Comparison of ENCODE assay signal across 8 cellular contexts in genomic region chr1:236143104-236143948, GRCh38. TPM values are rescaled to one million over a fixed set of nuclear protein-coding genes. Genes with fewer than 3 reads are reported as not detected.
DNase-seq lines count a peak whose midpoint lies in the region; ATAC-seq and TF ChIP-seq lines count a peak whose summit lies in the region.

No MANE protein-coding gene starts in this region.

- 21 to 26% methylated on average over 27 to 39 of the region's 39 CpGs for whole genome bisulfite sequencing in endodermal cell (ENCODE audit: insufficient coverage in 1 of 2, insufficient read length in 1 of 2), 2 experiments
- 22% methylated on average over 26 of the region's 39 CpGs for WGBS in suprapubic skin

- CTCF ChIA-PET in activated B cell treated with CpG ODN at 0.5 μM for 24 hours (lab: Charles Lee): interaction anchor here (0.6 kb wide), 1 partner anchor 142 kb away, joined by 4 read pairs; no protein-coding TSS in a partner anchor

- H3K4me1 Mint-ChIP-seq in activated B cell treated with CpG ODN at 0.5 μM for 24 hours: peaks cover 29% of the 10 kb centered on the region
- peaks cover 15% of the 10 kb centered on the region for H3K4me1 Mint-ChIP-seq in endodermal cell

- no peak for TF ChIP-seq EP300 in suprapubic skin (IDR thresholded peaks at IDR 0.05)

- peak overlapping the region; percentile 84 for H3K4me3 ChIP-seq in endodermal cell (ENCODE audit: low read length)
- H3K4me3 ChIP-seq in mucosa of descending colon: peak overlapping the region; percentile 36
- peak overlapping the region; percentile 97 for H3K4me3 ChIP-seq in suprapubic skin

- intact Hi-C loops in activated B cell treated with CpG ODN at 0.5 μM for 24 hours (cut with micrococcal nuclease) (loop anchor here (1.0 to 10.0 kb wide), 6 partner anchors 74 to 1539 kb away; partner anchors contain the start of genes MTR and NID1), mucosa of descending colon (cut with DNase I, micrococcal nuclease) (no loop called here)

- peak overlapping the region; percentile 96 for H3K4me3 Mint-ChIP-seq in activated B cell treated with CpG ODN at 0.5 μM for 24 hours
- H3K4me3 Mint-ChIP-seq in endodermal cell: peak overlapping the region; percentile 79

- H3K36me3 ChIP-seq in endodermal cell (ENCODE audit: control insufficient read depth, insufficient read depth, low read length): no peaks in the 10 kb centered on the region
- H3K36me3 ChIP-seq in mucosa of descending colon (ENCODE audit: low read depth): no peaks in the 10 kb centered on the region
- no peaks in the 10 kb centered on the region for H3K36me3 ChIP-seq in suprapubic skin

- peak overlapping the region; percentile 89 for H3K27ac Mint-ChIP-seq in activated B cell treated with CpG ODN at 0.5 μM for 24 hours
- H3K27ac Mint-ChIP-seq in endodermal cell: no peak overlapping the region

- peak overlapping the region; percentile 44 for H3K9ac ChIP-seq in endodermal cell (ENCODE audit: extremely low read depth, low read length, poor library complexity, severe bottlenecking)

- H3K27me3 Mint-ChIP-seq in activated B cell treated with CpG ODN at 0.5 μM for 24 hours (peaks cover 33% of the 10 kb centered on the region), endodermal cell (ENCODE audit: insufficient read depth) (peaks cover 90% of the 10 kb centered on the region)

- TF ChIP-seq POLR2A in suprapubic skin (IDR thresholded peaks at IDR 0.05): no peak

- peaks cover 69% of the 10 kb centered on the region for H3K27me3 ChIP-seq in endodermal cell (ENCODE audit: control insufficient read depth, insufficient read depth, low read length, poor library complexity, severe bottlenecking)
- no peaks in the 10 kb centered on the region for H3K27me3 ChIP-seq in suprapubic skin

- H3K9me3 ChIP-seq in endodermal cell (ENCODE audit: control insufficient read depth, low read length): no peaks in the 10 kb centered on the region
- no peaks in the 10 kb centered on the region for H3K9me3 ChIP-seq in mucosa of descending colon
- H3K9me3 ChIP-seq in suprapubic skin: no peaks in the 10 kb centered on the region

- peaks cover 6% of the 10 kb centered on the region for H3K36me3 Mint-ChIP-seq in activated B cell treated with CpG ODN at 0.5 μM for 24 hours (ENCODE audit: low read depth)
- no peaks in the 10 kb centered on the region for H3K36me3 Mint-ChIP-seq in endodermal cell (ENCODE audit: low read depth)

- no peaks in the 10 kb centered on the region for H3K9me3 Mint-ChIP-seq in activated B cell treated with CpG ODN at 0.5 μM for 24 hours
- H3K9me3 Mint-ChIP-seq in endodermal cell: no peaks in the 10 kb centered on the region

- H3K4me1 ChIP-seq in endodermal cell (ENCODE audit: control insufficient read depth, insufficient read depth, low read length) (peaks cover 3% of the 10 kb centered on the region), mucosa of descending colon (ENCODE audit: low read depth) (peaks cover 11% of the 10 kb centered on the region), suprapubic skin (peaks cover 61% of the 10 kb centered on the region)

- POLR2A ChIA-PET in activated B cell treated with CpG ODN at 0.5 μM for 24 hours (lab: Charles Lee): interaction anchor here (1.1 to 3.9 kb wide), 3 partner anchors 12 to 138 kb away, joined by 4 to 33 read pairs (median 9); partner anchors contain the start of gene ERO1B

- peak; percentile 88 for DNase-seq in AG20443 (ENCODE audit: low spot score)
- peak; percentile 38 for DNase-seq in GM19238 (ENCODE audit: insufficient read length, low spot score)
- no peak for DNase-seq in activated B cell treated with CpG ODN at 0.5 μM for 24 hours
- DNase-seq in endodermal cell: peak; percentile 61
- no peak for DNase-seq in mucosa of descending colon
- DNase-seq in suprapubic skin (ENCODE audit: low spot score in 2 of 2): no peak
- no peak for DNase-seq in NCI-H2029 (lab: John Stamatoyannopoulos, UW)

- H3K27ac ChIP-seq in endodermal cell (ENCODE audit: low read depth, low read length): no peak overlapping the region
- H3K27ac ChIP-seq in suprapubic skin: peak overlapping the region; percentile 83

- ATAC-seq in HG03439 (IDR thresholded peaks at IDR 0.05; ENCODE audit: unreplicated experiment) (peak; percentile 24), activated B cell treated with CpG ODN at 0.5 μM for 24 hours (ENCODE audit: low read depth) (peak; percentile 19), mucosa of descending colon (peak; percentile 41)

- TF ChIP-seq CTCF in activated B cell treated with CpG ODN at 0.5 μM for 24 hours (IDR thresholded peaks at IDR 0.05) (no peak), endodermal cell (conservative IDR thresholded peaks at IDR 0.05) (no peak), mucosa of descending colon (IDR thresholded peaks at IDR 0.05) (no peak), suprapubic skin (IDR thresholded peaks at IDR 0.05) (no peak)

RNA-seq across cellular contexts. Expression of gene GPR137B, which starts 1.0 kb away (rescaled TPM):
- total RNA-seq in activated B cell treated with CpG ODN at 0.5 μM for 24 hours: 10.6 and 11.8 TPM in 2 replicates
- 1 to 10 TPM; 2.8 to 6.7 TPM for total RNA-seq in endodermal cell
- 14.9 TPM for polyA plus RNA-seq in endodermal cell (2013, experiment 1 of 2)
- polyA plus RNA-seq in endodermal cell (2013, experiment 2 of 2): 13.4 TPM
- 10 to 100 TPM in 1 of 3 donors, 1 to 10 TPM in 2; 6.0 to 13.3 (median 8.5) TPM for total RNA-seq in mucosa of descending colon
- 10 to 100 TPM; 34.9 to 60.0 (median 47.2) TPM for total RNA-seq in suprapubic skin

Comparison
In these comparisons a context has a peak if more than half of its experiments do, and no peak if none do; other contexts are left out.
1. DNase-seq: peak in AG20443 (single experiment), GM19238 (single experiment) and endodermal cell (single experiment); none in activated B cell treated with CpG ODN at 0.5 μM for 24 hours (single experiment), mucosa of descending colon (0 of 3), suprapubic skin (0 of 2) and NCI-H2029 (single experiment).
2. H3K4me3 ChIP-seq: peak in every context shown above with its lines; median percentile 97 in suprapubic skin; 84 in endodermal cell; 36 in mucosa of descending colon.
3. Peak in every context shown above with its lines, with median percentiles within 50 percentile points of each other: ATAC-seq.